16 cellular contexts compared by ENCODE assay signal in the genomic region with DNA sequence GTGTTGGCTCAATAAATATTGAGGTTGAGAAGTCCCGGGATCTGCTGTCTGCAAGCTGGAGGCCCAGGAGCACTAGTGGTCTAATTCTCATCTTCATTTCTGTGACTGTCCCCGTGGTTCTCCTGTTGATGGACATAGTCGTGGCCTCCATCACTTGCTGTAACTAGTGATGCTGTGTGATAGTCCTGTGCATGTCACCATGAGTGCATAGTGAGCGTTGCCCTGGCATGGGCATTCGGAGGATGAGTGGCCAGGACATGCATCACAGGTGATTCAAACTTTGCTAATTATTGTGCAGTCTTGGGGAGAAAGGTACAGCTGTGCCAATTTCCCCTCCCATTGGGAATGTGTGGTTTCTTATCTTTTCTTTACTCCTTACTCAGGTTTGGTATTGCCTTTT.
"Had no signal": no experiment of that assay in that cellular context is flagged by ENCODE, and none has a peak within 500 bp of the region (broad histone marks: within the 10 kb centered on the region; RNA-seq: fewer than 3 reads in every experiment).

No MANE protein-coding gene starts in this region.

- H3K4me3 ChIP-seq: dorsolateral prefrontal cortex, gastrocnemius medialis, left lung, mucosa of descending colon, ovary, testis, tibial artery, upper lobe of left lung had no signal

- H3K4me1 ChIP-seq: gastrocnemius medialis, left lung, testis, tibial artery, upper lobe of left lung had no signal

- H3K27ac ChIP-seq: gastrocnemius medialis, left lung, ovary, testis, tibial artery, upper lobe of left lung had no signal

- H3K36me3 ChIP-seq: gastrocnemius medialis, left lung, ovary, tibial artery, upper lobe of left lung had no signal

- H3K27me3 ChIP-seq: gastrocnemius medialis, ovary, testis, upper lobe of left lung had no signal

- DNase-seq: effector CD4-positive, alpha-beta T cell; foreskin fibroblast; gastrocnemius medialis; left lung; mesenchymal stem cell; mucosa of descending colon; naive B cell; ovary; stimulated activated CD4-positive, alpha-beta T cell treated with anti-CD3 and anti-CD28 coated beads, Interleukin-2, amount 100 ng/mL, for 24 hours; stimulated activated CD4-positive, alpha-beta T cell treated with anti-CD3 and anti-CD28 coated beads, Interleukin-4, amount 100 ng/mL, for 24 hours; stimulated activated naive CD8-positive, alpha-beta T cell treated with anti-CD3 and anti-CD28 coated beads, Interleukin-15, Interleukin-2, amounts not matched to agents 100 U/mL and 50 U/mL, for 24 hours; substantia nigra; testis; tibial artery; upper lobe of left lung had no signal

- H3K9me3 ChIP-seq: gastrocnemius medialis, left lung, mucosa of descending colon, ovary, testis, tibial artery, upper lobe of left lung had no signal
